Comparison of ENCODE assay signal across 25 cellular contexts in the genomic region with DNA sequence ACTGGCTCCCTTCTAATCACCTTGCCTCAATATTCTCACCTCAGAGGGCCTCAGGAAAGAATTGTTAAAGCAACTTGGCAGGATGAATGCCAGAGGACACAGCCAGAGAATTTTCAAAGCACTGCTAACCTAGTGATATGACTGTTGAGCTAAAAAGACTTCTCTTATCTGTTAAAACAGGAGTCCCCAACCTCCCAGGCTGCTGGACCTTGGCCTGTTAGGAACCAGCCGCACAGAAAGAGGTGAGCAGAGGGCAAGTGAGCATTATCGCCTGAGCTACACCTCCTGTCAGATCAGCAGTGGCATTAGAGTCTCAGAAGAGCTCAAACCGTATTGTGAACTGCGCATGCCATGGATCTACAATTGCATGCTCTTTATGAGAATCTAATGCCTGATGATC. TPM values are rescaled to one million over a fixed set of nuclear protein-coding genes. Genes with fewer than 3 reads are reported as not detected.
"Had no signal": no experiment of that assay in that cellular context is flagged by ENCODE, and none has a peak within 500 bp of the region (broad histone marks: within the 10 kb centered on the region; RNA-seq: fewer than 3 reads in every experiment).

No MANE protein-coding gene starts in this region.

- H3K27me3 ChIP-seq: ascending aorta, body of pancreas had no signal

- FAIRE-seq: bronchial epithelial cell, RCC 7860 had no signal

- H3K4me1 ChIP-seq: ascending aorta, body of pancreas had no signal

- H3K27ac ChIP-seq: ascending aorta, body of pancreas, KMS-11 had no signal

- DNase-seq: activated B cell treated with CpG ODN at 0.5 μM for 24 hours; activated CD4-positive, alpha-beta memory T cell treated with anti-CD3 and anti-CD28 coated beads for 36 hours; activated CD4-positive, alpha-beta T cell treated with anti-CD3 and anti-CD28 coated beads for 1 hour; activated CD4-positive, alpha-beta T cell treated with anti-CD3 and anti-CD28 coated beads, Interleukin-2, amount 10 ng/mL, durations not matched to agents 7 days and 5 days; activated CD8-positive, alpha-beta memory T cell treated with anti-CD3 and anti-CD28 coated beads for 24 hours; activated effector memory CD4-positive, alpha-beta T cell treated with anti-CD3 and anti-CD28 coated beads, Interleukin-2, amount 50 U/mL, for 16 hours; activated naive CD4-positive, alpha-beta T cell treated with Interleukin-2 at 50 U/mL for 16 hours; activated naive CD8-positive, alpha-beta T cell treated with anti-CD3 and anti-CD28 coated beads, Interleukin-2, amount 50 U/mL, for 24 hours; activated T-cell treated with anti-CD3 and anti-CD28 coated beads, Interleukin-2, amount 50 U/mL, for 4 hours; amniotic stem cell; body of pancreas; MV-4-11; NCI-H1092 treated with DMSO at 0.1 percent for 48 hours; NCI-H1436; NCI-H1694 treated with DMSO at 0.1 percent for 48 hours; NCI-H2081; NCI-H524; PC-3; SIG-M5; T-helper 1 cell had no signal

- H3K36me3 ChIP-seq: ascending aorta had no signal

- H3K9ac ChIP-seq: KMS-11 had no signal

- ATAC-seq: activated naive CD4-positive, alpha-beta T cell treated with anti-CD3 and anti-CD28 coated beads, Interleukin-2, amount 50 U/mL, for 72 hours; activated naive CD8-positive, alpha-beta T cell treated with anti-CD3 and anti-CD28 coated beads, Interleukin-2, amount 50 U/mL, for 24 hours; activated T-cell treated with anti-CD3 and anti-CD28 coated beads, Interleukin-2, amount 50 U/mL, for 4 hours; body of pancreas; PC-3 had no signal

- H3K4me3 ChIP-seq: ascending aorta, body of pancreas had no signal

- H3K9me3 ChIP-seq: ascending aorta, body of pancreas had no signal

- H3K4me2 ChIP-seq: KMS-11 had no signal

RNA-seq across cellular contexts. Expression of gene KCNE5, which starts 1.7 kb away (rescaled TPM):
- total RNA-seq: ascending aorta, body of pancreas, PC-3 had no signal
